Comparison of ENCODE assay signal across 23 cellular contexts in genomic region chr7:158101821-158102450, GRCh38.
A peak's percentile ranks its signal among the peaks of the same experiment; 100 is the strongest.
DNase-seq lines count a peak whose midpoint lies in the region; ATAC-seq and TF ChIP-seq lines count a peak whose summit lies in the region.
"Had no signal": no experiment of that assay in that cellular context is flagged by ENCODE, and none has a peak within 500 bp of the region (broad histone marks: within the 10 kb centered on the region; RNA-seq: fewer than 3 reads in every experiment).

No MANE protein-coding gene starts in this region.

- no peak overlapping the region for H3K4me3 Mint-ChIP-seq in neural progenitor cell
- H3K4me3 Mint-ChIP-seq in T-helper 17 cell: no peak overlapping the region
- H3K4me3 Mint-ChIP-seq: CD4-positive, alpha-beta T cell had no signal

- H3K4me1 Mint-ChIP-seq in neural progenitor cell (no peaks in the 10 kb centered on the region), T-helper 17 cell (no peaks in the 10 kb centered on the region)

- H3K36me3 Mint-ChIP-seq in neural progenitor cell (no peaks in the 10 kb centered on the region), T-helper 17 cell (ENCODE audit: low read depth) (no peaks in the 10 kb centered on the region)

- H3K27me3 ChIP-seq in left ventricle myocardium inferior (ENCODE audit: low read depth): peaks cover 25% of the 10 kb centered on the region
- H3K27me3 ChIP-seq in neural progenitor cell: no peaks in the 10 kb centered on the region
- no peaks in the 10 kb centered on the region for H3K27me3 ChIP-seq in suprapubic skin
- H3K27me3 ChIP-seq: BLaER1 treated with 17β-estradiol and CSF1 and Interleukin-3, amounts not matched to agents 10 nM and 100 nM had no signal

- 92% methylated on average over 4 of the region's 14 CpGs for WGBS in suprapubic skin

- H3K4me1 ChIP-seq in left ventricle myocardium inferior: no peaks in the 10 kb centered on the region
- H3K4me1 ChIP-seq in neural progenitor cell: no peaks in the 10 kb centered on the region
- H3K4me1 ChIP-seq in suprapubic skin: no peaks in the 10 kb centered on the region
- H3K4me1 ChIP-seq: A549; BLaER1 treated with 17β-estradiol and CSF1 and Interleukin-3, amounts not matched to agents 10 nM and 100 nM had no signal

- no peaks in the 10 kb centered on the region for H3K36me3 ChIP-seq in left ventricle myocardium inferior
- no peaks in the 10 kb centered on the region for H3K36me3 ChIP-seq in neural progenitor cell
- no peaks in the 10 kb centered on the region for H3K36me3 ChIP-seq in suprapubic skin
- H3K36me3 ChIP-seq: BLaER1 treated with 17β-estradiol and CSF1 and Interleukin-3, amounts not matched to agents 10 nM and 100 nM had no signal

- intact Hi-C loops in cardiac septum (cut with DNase I): no loop called here
- intact Hi-C loops in left ventricle myocardium inferior (cut with micrococcal nuclease): no loop called here

- H3F3A ChIP-seq in neural progenitor cell (ENCODE audit: low read depth): no peaks in the 10 kb centered on the region

- H3K4me3 ChIP-seq in left ventricle myocardium inferior: no peak overlapping the region
- H3K4me3 ChIP-seq in neural progenitor cell: no peak overlapping the region
- no peak overlapping the region for H3K4me3 ChIP-seq in suprapubic skin
- H3K4me3 ChIP-seq: A549; BLaER1 treated with 17β-estradiol and CSF1 and Interleukin-3, amounts not matched to agents 10 nM and 100 nM; PC-9 had no signal

- H3K27me3 Mint-ChIP-seq in neural progenitor cell (ENCODE audit: insufficient read depth, low read depth) (peaks cover 4% of the 10 kb centered on the region), T-helper 17 cell (no peaks in the 10 kb centered on the region)

- no peak overlapping the region for H3K9ac ChIP-seq in neural progenitor cell
- H3K9ac ChIP-seq: BLaER1 treated with 17β-estradiol and CSF1 and Interleukin-3, amounts not matched to agents 10 nM and 100 nM had no signal

- DNase-seq in cardiac septum (ENCODE audit: low spot score) (peak; percentile 58), left ventricle myocardium inferior (no peak), islet precursor cell (peak; percentile 33), neural progenitor cell (ENCODE audit: low spot score) (no peak), suprapubic skin (ENCODE audit: low spot score in 2 of 2) (peak; percentile 39 to 65), DMS 273 treated with DMSO at 0.1 percent for 48 hours (lab: John Stamatoyannopoulos, UW) (no peak), T-helper 17 cell (no peak), RWPE1 (ENCODE audit: low spot score) (no peak)
- DNase-seq: AML-193; CD4-positive, alpha-beta T cell; COR-L47; GOT3; HCEC 1CT; NCI-H1048; NCI-H1417; NCI-H1694; NCI-H2029 treated with DMSO at 0.1 percent for 48 hours; NCI-H526 treated with DMSO at 0.1 percent for 48 hours; PC-9; SHP77 had no signal

- no peak for TF ChIP-seq POLR2A in suprapubic skin (IDR thresholded peaks at IDR 0.05)

- H3K79me2 ChIP-seq in neural progenitor cell (ENCODE audit: low read depth): no peaks in the 10 kb centered on the region

- H3K27ac Mint-ChIP-seq in neural progenitor cell (peak overlapping the region; percentile 64), T-helper 17 cell (no peak overlapping the region)
- H3K27ac Mint-ChIP-seq: CD4-positive, alpha-beta T cell had no signal

- H3K27ac ChIP-seq in left ventricle myocardium inferior (replicated peaks) (no peak overlapping the region), neural progenitor cell (no peak overlapping the region), suprapubic skin (no peak overlapping the region), RWPE1 (no peak overlapping the region)
- H3K27ac ChIP-seq: A549; BLaER1 treated with 17β-estradiol and CSF1 and Interleukin-3, amounts not matched to agents 10 nM and 100 nM; HL-60; PC-9 had no signal

- TF ChIP-seq EP300 in suprapubic skin (IDR thresholded peaks at IDR 0.05): no peak

- POLR2A ChIA-PET in RWPE1 (lab: Yijun Ruan, JAX; ENCODE audit: low non-redundant PET): no interaction called here

- H3K9me3 ChIP-seq in left ventricle myocardium inferior (replicated peaks) (no peaks in the 10 kb centered on the region), neural progenitor cell (ENCODE audit: low read depth) (no peaks in the 10 kb centered on the region), suprapubic skin (peaks cover 6% of the 10 kb centered on the region), T-helper 17 cell (ENCODE audit: control insufficient read depth, low read length, poor library complexity, severe bottlenecking) (no peaks in the 10 kb centered on the region)
- H3K9me3 ChIP-seq: A549; BLaER1 treated with 17β-estradiol and CSF1 and Interleukin-3, amounts not matched to agents 10 nM and 100 nM had no signal

- ATAC-seq in T-helper 17 cell: no peak
- ATAC-seq: A549 had no signal

- CTCF ChIA-PET in RWPE1 (lab: Yijun Ruan, JAX): interaction anchor here (0.6 kb wide), 1 partner anchor 69 kb away, joined by 3 read pairs; no protein-coding TSS in a partner anchor

- no peak overlapping the region for H3K4me2 ChIP-seq in neural progenitor cell
- H3K4me2 ChIP-seq: A549; BLaER1 treated with 17β-estradiol and CSF1 and Interleukin-3, amounts not matched to agents 10 nM and 100 nM; PC-9 had no signal

- peaks cover 4% of the 10 kb centered on the region for H3K9me3 Mint-ChIP-seq in neural progenitor cell
- H3K9me3 Mint-ChIP-seq: CD4-positive, alpha-beta T cell had no signal

- TF ChIP-seq CTCF in left ventricle myocardium inferior (IDR thresholded peaks at IDR 0.05; ENCODE audit: borderline replicate concordance): no peak
- TF ChIP-seq CTCF in neural progenitor cell (IDR thresholded peaks at IDR 0.05): no peak
- TF ChIP-seq CTCF in suprapubic skin (IDR thresholded peaks at IDR 0.05): no peak
- no peak for TF ChIP-seq CTCF in RWPE1 (conservative IDR thresholded peaks at IDR 0.05; ENCODE audit: low read depth)

- H2AFZ ChIP-seq in neural progenitor cell (replicated peaks): no peak overlapping the region
- H2AFZ ChIP-seq: PC-9 had no signal

- H4K20me1 ChIP-seq in neural progenitor cell (ENCODE audit: low read depth): no peaks in the 10 kb centered on the region
- H4K20me1 ChIP-seq: BLaER1 treated with 17β-estradiol and CSF1 and Interleukin-3, amounts not matched to agents 10 nM and 100 nM had no signal

Comparison
In these comparisons a context has a peak if more than half of its experiments do, and no peak if none do; other contexts are left out.
1. DNase-seq: peak in cardiac septum (single experiment), islet precursor cell (single experiment) and suprapubic skin (2 of 2); none in left ventricle myocardium inferior (single experiment), neural progenitor cell (single experiment), DMS 273 treated with DMSO at 0.1 percent for 48 hours (single experiment), T-helper 17 cell (0 of 3) and RWPE1 (single experiment).